In the genomic region with DNA sequence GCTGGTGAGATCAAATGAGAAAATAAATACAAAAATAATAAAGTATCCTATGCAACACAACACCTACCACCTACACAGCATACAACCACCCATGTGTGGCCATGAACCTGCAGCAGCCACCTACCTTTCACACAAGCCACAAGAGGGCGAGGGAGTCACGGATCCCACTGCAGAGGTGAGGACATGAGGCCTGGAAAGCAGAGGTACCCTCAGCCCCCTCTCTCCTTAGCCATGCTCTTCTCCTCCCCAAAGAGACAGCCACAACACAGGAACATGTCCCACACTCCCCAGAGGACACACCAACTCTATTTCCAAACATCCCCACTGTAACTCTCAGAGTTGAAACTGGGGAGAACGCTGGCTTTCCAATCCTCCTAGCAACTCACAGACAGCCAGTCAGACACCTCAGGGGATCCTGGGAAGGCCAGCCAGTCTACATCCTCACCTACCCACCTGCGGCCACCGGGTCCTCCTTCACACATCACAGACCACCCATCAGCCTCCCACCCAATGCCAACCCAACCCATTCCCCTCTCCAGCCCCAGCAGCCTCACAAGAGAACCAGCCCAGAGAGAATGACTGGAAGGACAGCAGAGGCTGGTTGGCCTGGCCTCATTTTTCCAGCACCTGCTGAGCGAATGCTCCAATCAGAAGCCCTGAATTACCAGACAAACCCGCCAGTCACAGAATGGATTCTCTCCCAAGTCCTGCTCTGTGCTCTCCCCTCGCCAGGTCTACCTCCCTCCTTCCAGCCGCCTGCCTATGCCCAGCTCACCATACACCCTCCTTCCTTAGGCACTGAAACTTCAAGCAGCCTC, we compare ENCODE assay signal across 12 cellular contexts. TPM values are rescaled to one million over a fixed set of nuclear protein-coding genes. Genes with fewer than 3 reads are reported as not detected.
DNase-seq lines count a peak whose midpoint lies in the region; ATAC-seq and TF ChIP-seq lines count a peak whose summit lies in the region.
"Had no signal": no experiment of that assay in that cellular context is flagged by ENCODE, and none has a peak within 500 bp of the region (broad histone marks: within the 10 kb centered on the region; RNA-seq: fewer than 3 reads in every experiment).

No MANE protein-coding gene starts in this region.

- intact Hi-C loops in head of caudate nucleus (cut with DNase I): no loop called here

- no peak for ATAC-seq in HG03342 (IDR thresholded peaks at IDR 0.05; ENCODE audit: unreplicated experiment)

- H2AFZ ChIP-seq in OCI-LY1 (ENCODE audit: low read length): no peak overlapping the region
- H2AFZ ChIP-seq in smooth muscle cell (ENCODE audit: low read depth): no peak overlapping the region

- no peak overlapping the region for H3K4me2 ChIP-seq in OCI-LY1 (ENCODE audit: low read length)
- H3K4me2 ChIP-seq in smooth muscle cell: no peak overlapping the region
- H3K4me2 ChIP-seq: BLaER1 had no signal

- TF ChIP-seq CTCF in OCI-LY1 (IDR thresholded peaks at IDR 0.05; ENCODE audit: low read length): peak; percentile 33; the same call in 1 of the 2 replicates
- peak; percentile 11 for TF ChIP-seq CTCF in smooth muscle cell (IDR thresholded peaks at IDR 0.05; ENCODE audit: borderline replicate concordance, insufficient read depth, poor library complexity, severe bottlenecking)

- no peaks in the 10 kb centered on the region; the same call in 1 of the 2 replicates for H3K27me3 ChIP-seq in OCI-LY1 (ENCODE audit: insufficient read depth, low read length)
- no peaks in the 10 kb centered on the region for H3K27me3 ChIP-seq in smooth muscle cell (ENCODE audit: low read depth)
- H3K27me3 ChIP-seq: BLaER1, dorsolateral prefrontal cortex, pancreas had no signal

- no peaks in the 10 kb centered on the region for H3F3A ChIP-seq in OCI-LY1 (ENCODE audit: insufficient read depth, low read length)
- no peaks in the 10 kb centered on the region for H3F3A ChIP-seq in smooth muscle cell (ENCODE audit: low read depth)

- H3K36me3 ChIP-seq in OCI-LY1 (ENCODE audit: insufficient read depth, low read length): no peaks in the 10 kb centered on the region
- no peaks in the 10 kb centered on the region for H3K36me3 ChIP-seq in smooth muscle cell (ENCODE audit: low read depth)
- H3K36me3 ChIP-seq: BLaER1, pancreas had no signal

- no peaks in the 10 kb centered on the region for H3K4me1 ChIP-seq in OCI-LY1 (ENCODE audit: insufficient read depth, low read length, severe bottlenecking)
- H3K4me1 ChIP-seq in smooth muscle cell (ENCODE audit: low read depth): peaks cover 9% of the 10 kb centered on the region

- no peak overlapping the region for H3K27ac ChIP-seq in OCI-LY1 (ENCODE audit: low read depth, low read length, poor library complexity, severe bottlenecking)
- peak overlapping the region; percentile 80 for H3K27ac ChIP-seq in epithelial cell of prostate
- no peak overlapping the region for H3K27ac ChIP-seq in smooth muscle cell (ENCODE audit: low read depth)
- H3K27ac ChIP-seq: BLaER1, dorsolateral prefrontal cortex, pancreas had no signal

- peak; percentile 41 for DNase-seq in NCI-H82 (lab: John Stamatoyannopoulos, UW)
- DNase-seq in NCI-H82 treated with DMSO at 0.1 percent for 48 hours (lab: John Stamatoyannopoulos, UW; ENCODE audit: unreplicated experiment): no peak
- DNase-seq in epithelial cell of prostate (ENCODE audit: low read depth, low spot score): no peak
- no peak for DNase-seq in smooth muscle cell (lab: John Stamatoyannopoulos, UW; ENCODE audit: unreplicated experiment)
- no peak for DNase-seq in HuH-7.5 (ENCODE audit: low spot score)
- no peak for DNase-seq in head of caudate nucleus
- DNase-seq: activated T-cell treated with anti-CD3 and anti-CD28 coated beads, Interleukin-2, amount 50 U/mL, for 1 hour; dorsolateral prefrontal cortex; pancreas had no signal

- 96% methylated on average over 9 of the region's 9 CpGs for WGBS in smooth muscle cell (ENCODE audit: low lambda C conversion rate)

- H3K79me2 ChIP-seq in OCI-LY1 (ENCODE audit: insufficient read depth, low read length): no peaks in the 10 kb centered on the region
- peaks cover 87% of the 10 kb centered on the region for H3K79me2 ChIP-seq in smooth muscle cell (ENCODE audit: low read depth)

- H3K4me3 ChIP-seq in OCI-LY1 (ENCODE audit: low read depth, low read length, poor library complexity, severe bottlenecking): no peak overlapping the region
- no peak overlapping the region for H3K4me3 ChIP-seq in smooth muscle cell
- H3K4me3 ChIP-seq: BLaER1, dorsolateral prefrontal cortex, pancreas had no signal

- H3K9me2 ChIP-seq in OCI-LY1 (ENCODE audit: low read depth, low read length): no peaks in the 10 kb centered on the region

- H4K20me1 ChIP-seq in OCI-LY1 (ENCODE audit: insufficient read depth, low read length) (no peaks in the 10 kb centered on the region), smooth muscle cell (ENCODE audit: low read depth) (peaks cover 97% of the 10 kb centered on the region)

- no peak overlapping the region for H3K9ac ChIP-seq in OCI-LY1 (ENCODE audit: low read length)
- H3K9ac ChIP-seq in smooth muscle cell (ENCODE audit: low read depth): no peak overlapping the region
- H3K9ac ChIP-seq: BLaER1 had no signal

- no peaks in the 10 kb centered on the region for H3K9me3 ChIP-seq in OCI-LY1 (ENCODE audit: low read length)
- no peaks in the 10 kb centered on the region for H3K9me3 ChIP-seq in smooth muscle cell (replicated peaks; ENCODE audit: low read depth)
- H3K9me3 ChIP-seq: BLaER1, pancreas had no signal

RNA-seq across cellular contexts. Expression of a gene that starts 18.4 kb away (rescaled TPM):
- total RNA-seq in smooth muscle cell: 20.4 and 21.8 TPM in 2 replicates
- polyA plus RNA-seq in smooth muscle cell: 11.3 and 14.6 TPM in 2 replicates
